1 cellular context compared by ENCODE assay signal in the genomic region with DNA sequence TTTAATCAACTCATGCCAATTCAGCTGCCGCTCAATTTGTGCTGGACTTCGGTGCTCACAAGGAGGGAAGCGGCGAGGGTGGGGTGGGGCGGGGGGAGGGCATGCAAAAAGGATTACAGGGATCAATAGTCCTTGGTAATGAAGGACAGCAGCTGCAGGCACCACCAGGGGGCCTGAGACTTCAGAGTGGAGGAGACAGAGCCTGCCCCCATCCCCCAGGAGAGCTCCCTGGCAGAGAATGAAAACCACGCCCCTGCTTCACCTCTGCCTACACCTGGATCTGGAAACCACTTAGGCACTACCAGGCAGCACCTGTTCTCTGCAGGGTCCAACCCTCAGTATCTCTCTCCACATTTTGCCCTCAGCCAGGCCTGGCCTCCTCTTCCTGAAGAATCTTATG.
TF ChIP-seq lines count a peak whose summit lies in the region.

No MANE protein-coding gene starts in this region.

TF ChIP-seq in WTC11, 78 proteins besides CTCF, POLR2A, EP300 and RAD21:
- peak; percentile 73 for TF ChIP-seq PRDM15 (CRISPR knock-in tag; IDR thresholded peaks at IDR 0.05)
- no peak for TF ChIP-seq RORB (CRISPR knock-in tag; IDR thresholded peaks at IDR 0.05)
